19 cellular contexts compared by ENCODE assay signal in the genomic region with DNA sequence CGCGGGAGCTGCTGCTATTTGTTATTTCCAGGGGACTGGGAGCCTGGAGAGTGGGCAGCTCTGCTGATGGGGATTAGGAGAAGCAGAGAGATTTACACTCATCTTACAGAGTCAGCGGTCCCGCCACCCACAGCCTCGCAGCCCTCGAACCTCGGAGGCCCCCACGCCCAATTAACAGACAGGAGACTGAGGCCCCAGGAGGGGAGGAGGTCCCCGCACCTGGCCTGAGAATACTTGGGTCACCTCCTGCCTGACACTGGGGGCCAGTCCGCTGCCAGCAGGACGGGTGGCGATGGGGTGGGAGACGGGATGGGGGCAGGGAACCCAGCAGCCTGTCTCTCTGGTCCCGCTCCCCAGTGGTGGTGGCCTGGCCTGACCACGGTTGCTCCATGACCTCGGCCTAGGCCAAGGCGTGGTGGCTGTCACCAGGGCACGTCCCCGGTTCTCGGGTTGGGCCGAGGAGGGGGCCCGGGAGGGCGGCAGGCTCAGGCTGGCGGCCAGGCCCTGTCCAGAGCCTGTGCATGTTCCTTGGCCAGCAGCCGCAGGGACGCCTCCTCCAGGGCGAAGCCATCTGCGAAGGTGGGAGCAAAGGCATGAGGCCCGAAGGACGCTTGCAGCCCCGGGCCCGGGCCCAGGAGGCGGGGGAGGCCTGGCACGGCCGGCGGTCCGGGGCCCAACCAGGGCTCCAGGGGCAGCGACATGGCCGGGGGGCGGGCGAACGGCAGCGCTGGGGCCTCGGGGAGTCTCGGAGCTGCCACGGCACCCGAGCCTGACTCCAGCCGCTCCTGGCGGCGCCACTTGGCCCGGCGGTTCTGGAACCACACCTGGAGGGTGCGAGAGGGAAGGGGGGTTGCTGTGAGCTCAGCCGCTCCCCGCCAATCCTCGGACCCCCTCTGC. TPM values are rescaled to one million over a fixed set of nuclear protein-coding genes. Genes with fewer than 3 reads are reported as not detected.
DNase-seq lines count a peak whose midpoint lies in the region; TF ChIP-seq lines count a peak whose summit lies in the region.
"Had no signal": no experiment of that assay in that cellular context is flagged by ENCODE, and none has a peak within 500 bp of the region (broad histone marks: within the 10 kb centered on the region; RNA-seq: fewer than 3 reads in every experiment).

No MANE protein-coding gene starts in this region.

- H3K4me1 ChIP-seq in breast epithelium = no peaks in the 10 kb centered on the region
- H3K4me1 ChIP-seq: A549, SJSA1 had no signal

- peaks cover 11% of the 10 kb centered on the region for H3K36me3 Mint-ChIP-seq in MCF 10A (ENCODE audit: insufficient read depth, unreplicated experiment)

- POLR2A ChIA-PET in MCF 10A (lab: Yijun Ruan, JAX) = interaction anchor here (1.4 kb wide), 1 partner anchor 8 kb away, joined by 6 read pairs; a partner anchor contains a TSS

- TF ChIP-seq CTCF in breast epithelium (IDR thresholded peaks at IDR 0.05) (no peak), MCF 10A (IDR thresholded peaks at IDR 0.05; ENCODE audit: unreplicated experiment) (no peak), WERI-Rb-1 (IDR thresholded peaks at IDR 0.05; ENCODE audit: low read depth, low read length) (no peak)

- no peak overlapping the region for H3K4me3 Mint-ChIP-seq in MCF 10A (ENCODE audit: unreplicated experiment)
- H3K4me3 Mint-ChIP-seq: CD8-positive, alpha-beta memory T cell had no signal

- H3K4me3 ChIP-seq in breast epithelium (peak overlapping the region in 2 of 3 donors; percentile 13 to 33), WERI-Rb-1 (ENCODE audit: low read depth, low read length) (peak overlapping the region; percentile 88)
- H3K4me3 ChIP-seq: A549; BLaER1 treated with 17β-estradiol and CSF1 and Interleukin-3, amounts not matched to agents 10 nM and 100 nM; SJSA1 had no signal

- H3K27ac ChIP-seq in breast epithelium (peak overlapping the region in 1 of 2 donors; percentile 19), WERI-Rb-1 (peak overlapping the region; percentile 94)
- H3K27ac ChIP-seq: A549; BLaER1 treated with 17β-estradiol and CSF1 and Interleukin-3, amounts not matched to agents 10 nM and 100 nM; SJSA1 had no signal

- H3K27ac Mint-ChIP-seq in MCF 10A (ENCODE audit: low read depth, unreplicated experiment) = no peak overlapping the region
- H3K27ac Mint-ChIP-seq: CD8-positive, alpha-beta memory T cell had no signal

- H3K9me3 Mint-ChIP-seq in MCF 10A (ENCODE audit: unreplicated experiment) = no peaks in the 10 kb centered on the region
- H3K9me3 Mint-ChIP-seq: CD8-positive, alpha-beta memory T cell had no signal

- H3K4me1 Mint-ChIP-seq in MCF 10A (ENCODE audit: insufficient read depth, unreplicated experiment) = no peaks in the 10 kb centered on the region

- peaks cover 6% of the 10 kb centered on the region for H3K36me3 ChIP-seq in breast epithelium
- peaks cover 51% of the 10 kb centered on the region for H3K36me3 ChIP-seq in WERI-Rb-1

- H3K27me3 Mint-ChIP-seq in MCF 10A (ENCODE audit: insufficient read depth, unreplicated experiment) = no peaks in the 10 kb centered on the region
- H3K27me3 Mint-ChIP-seq: CD8-positive, alpha-beta memory T cell had no signal

- BruUV-seq in MCF 10A (replicated peaks; lab: Mats Ljungman, UMichigan) = no TSS peak

- CTCF ChIA-PET in MCF 10A (lab: Yijun Ruan, JAX) = interaction anchor here (0.6 to 0.7 kb wide), 2 partner anchors 93 to 103 kb away, joined by 3 to 4 read pairs; no protein-coding TSS in a partner anchor

- no peak for TF ChIP-seq POLR2A in breast epithelium (IDR thresholded peaks at IDR 0.05)

- DNase-seq in breast epithelium (ENCODE audit: low spot score in 2 of 2) (no peak), MCF 10A (ENCODE audit: unreplicated experiment) (no peak), WERI-Rb-1 (peak; percentile 70), islet precursor cell (peak; percentile 55), inferior parietal cortex (ENCODE audit: extremely low spot score) (no peak), LoVo (ENCODE audit: low spot score) (no peak)
- no peak for DNase-seq in activated CD4-positive, alpha-beta T cell treated with anti-CD3 and anti-CD28 coated beads, Interleukin-2, amount 50 U/mL, for 48 hours
- no peak for DNase-seq in stimulated activated naive CD4-positive, alpha-beta T cell (lab: John Stamatoyannopoulos, UW)
- DNase-seq: CD8-positive, alpha-beta memory T cell; DMS79 treated with DMSO at 0.1 percent for 48 hours; Kasumi-1; NCI-H1417 treated with DMSO at 0.1 percent for 48 hours; NCI-H2029; NCI-H2171; NCI-H446; PC-3 had no signal

- H3K27me3 ChIP-seq in breast epithelium (no peaks in the 10 kb centered on the region), WERI-Rb-1 (ENCODE audit: insufficient read depth, low read depth, severe bottlenecking) (no peaks in the 10 kb centered on the region)
- H3K27me3 ChIP-seq: BLaER1 treated with 17β-estradiol and CSF1 and Interleukin-3, amounts not matched to agents 10 nM and 100 nM; SJSA1 had no signal

- no peaks in the 10 kb centered on the region for H3K9me3 ChIP-seq in breast epithelium
- H3K9me3 ChIP-seq in WERI-Rb-1 (ENCODE audit: severe bottlenecking) = no peaks in the 10 kb centered on the region
- H3K9me3 ChIP-seq: A549; BLaER1 treated with 17β-estradiol and CSF1 and Interleukin-3, amounts not matched to agents 10 nM and 100 nM; SJSA1 had no signal

- intact Hi-C loops in breast epithelium (cut with DNase I; ENCODE audit: low total_unique reads) (no loop called here), MCF 10A (cut with micrococcal nuclease) (no loop called here)

RNA-seq across cellular contexts. Expression of a gene that starts 1.6 kb away (rescaled TPM):
- total RNA-seq in breast epithelium (under 1 TPM in 1 of 3 donors, not detected in 2; 0.66 TPM), MCF 10A (2022) (not detected in 2 replicates)
- total RNA-seq: CD8-positive, alpha-beta memory T cell; PC-3; SJSA1 had no signal

RNA-seq across cellular contexts. Expression of a gene that starts 7.9 kb away (rescaled TPM):
- total RNA-seq in breast epithelium (10 to 100 TPM; 69.9 to 81.5 (median 73.4) TPM), MCF 10A (2022) (85.0 and 85.7 TPM in 2 replicates)

RNA-seq across cellular contexts. Expression of a gene that starts 8.9 kb away (rescaled TPM):
- total RNA-seq in breast epithelium (10 to 100 TPM; 24.0 to 24.9 (median 24.6) TPM), MCF 10A (2022) (22.9 and 27.6 TPM in 2 replicates)

RNA-seq across cellular contexts. Expression of a gene that starts 15.8 kb away (rescaled TPM):
- total RNA-seq in breast epithelium (1 to 10 TPM; 1.8 to 5.6 (median 5.2) TPM), MCF 10A (2022) (not detected in 2 replicates)
- total RNA-seq: PC-3, SJSA1 had no signal

Comparison
In these comparisons a context has a peak if more than half of its experiments do, and no peak if none do; other contexts are left out.
1. DNase-seq: peak in WERI-Rb-1 (single experiment) and islet precursor cell (single experiment); none in breast epithelium (0 of 2), MCF 10A (single experiment), activated CD4-positive, alpha-beta T cell treated with anti-CD3 and anti-CD28 coated beads, Interleukin-2, amount 50 U/mL, for 48 hours (0 of 2), inferior parietal cortex (single experiment), LoVo (single experiment) and stimulated activated naive CD4-positive, alpha-beta T cell (0 of 6).